In the genomic region with DNA sequence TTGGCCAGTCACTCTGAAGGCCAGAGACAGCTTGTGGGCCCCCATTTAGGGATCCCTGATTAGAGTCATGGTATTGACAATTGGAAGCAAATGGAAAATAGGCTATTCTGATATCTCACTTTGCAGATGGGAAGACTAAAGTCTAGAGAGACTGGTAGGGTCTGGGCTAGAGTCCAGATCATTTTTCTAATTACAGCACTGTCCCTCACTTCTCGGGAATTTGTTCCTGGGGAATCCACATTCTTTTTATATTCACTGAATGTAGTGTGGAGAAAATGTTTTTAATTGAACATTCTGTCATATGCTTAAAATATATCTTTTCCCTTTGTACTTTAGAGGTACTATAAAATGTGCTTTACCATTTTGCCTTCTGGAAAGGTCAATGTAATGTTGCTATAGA, we compare ENCODE assay signal across 10 cellular contexts. TPM values are rescaled to one million over a fixed set of nuclear protein-coding genes. Genes with fewer than 3 reads are reported as not detected.
DNase-seq lines count a peak whose midpoint lies in the region; ATAC-seq and TF ChIP-seq lines count a peak whose summit lies in the region.
"Had no signal": no experiment of that assay in that cellular context is flagged by ENCODE, and none has a peak within 500 bp of the region (broad histone marks: within the 10 kb centered on the region; RNA-seq: fewer than 3 reads in every experiment).

No MANE protein-coding gene starts in this region.

- no peak for ATAC-seq in stimulated activated naive CD8-positive, alpha-beta T cell treated with anti-CD3 and anti-CD28 coated beads, Interleukin-15, Interleukin-2, amounts not matched to agents 100 U/mL and 50 U/mL, for 24 hours
- no peak for ATAC-seq in GM18502 (IDR thresholded peaks at IDR 0.05; ENCODE audit: poor library complexity, unreplicated experiment)

- DNase-seq in stimulated activated naive CD8-positive, alpha-beta T cell treated with anti-CD3 and anti-CD28 coated beads, Interleukin-15, Interleukin-2, amounts not matched to agents 100 U/mL and 50 U/mL, for 24 hours: no peak
- no peak for DNase-seq in activated T-helper 1 cell treated with anti-CD3 and anti-CD28 coated beads, Interleukin-12 subunit alpha, Interleukin-12 subunit beta, Interleukin-2, Interleukin-4 antibody, amounts not matched to agents 30 ng/mL and 10 ng/mL and 1 ng/mL, durations not matched to agents 14 hours and 24 hours and 36 hours (ENCODE audit: low spot score)
- DNase-seq in immature natural killer cell: no peak
- no peak for DNase-seq in KBM-7
- DNase-seq in GM19238 (ENCODE audit: insufficient read length, low spot score): no peak
- no peak for DNase-seq in esophagus squamous epithelium (lab: John Stamatoyannopoulos, UW)
- DNase-seq: DMS79 had no signal

- H3K9me3 ChIP-seq in esophagus squamous epithelium: no peaks in the 10 kb centered on the region
- H3K9me3 ChIP-seq: esophagus muscularis mucosa had no signal

- H3K4me3 ChIP-seq in esophagus squamous epithelium: peak overlapping the region in 1 of 4 donors; percentile 94

- H3K27me3 Mint-ChIP-seq in stimulated activated naive CD8-positive, alpha-beta T cell treated with anti-CD3 and anti-CD28 coated beads, Interleukin-15, Interleukin-2, amounts not matched to agents 100 ng/mL and 50 ng/mL, for 24 hours: no peaks in the 10 kb centered on the region
- H3K27me3 Mint-ChIP-seq in activated T-helper 1 cell treated with anti-CD3 and anti-CD28 coated beads, Interleukin-12 subunit alpha, Interleukin-12 subunit beta, Interleukin-2, Interleukin-4 antibody, amounts not matched to agents 30 ng/mL and 10 ng/mL and 1 ng/mL, durations not matched to agents 14 hours and 24 hours and 36 hours (ENCODE audit: insufficient read depth): no peaks in the 10 kb centered on the region
- H3K27me3 Mint-ChIP-seq in immature natural killer cell (ENCODE audit: low read depth in 3 of 3): peaks cover 8 to 12% (median 10%) of the 10 kb centered on the region in 3 donors

- intact Hi-C loops in activated T-helper 1 cell treated with anti-CD3 and anti-CD28 coated beads, Interleukin-12 subunit alpha, Interleukin-12 subunit beta, Interleukin-2, Interleukin-4 antibody, amounts not matched to agents 30 ng/mL and 10 ng/mL and 1 ng/mL, durations not matched to agents 14 hours and 24 hours and 36 hours (cut with micrococcal nuclease): loop anchor here (2.0 kb wide), 1 partner anchor 28 kb away; no protein-coding TSS in a partner anchor
- intact Hi-C loops in esophagus squamous epithelium (cut with DNase I): no loop called here

- no peaks in the 10 kb centered on the region for H3K27me3 ChIP-seq in esophagus squamous epithelium
- H3K27me3 ChIP-seq: esophagus muscularis mucosa had no signal

- H3K4me1 ChIP-seq in esophagus squamous epithelium: peaks cover 20 to 46% (median 39%) of the 10 kb centered on the region in 3 donors

- peak overlapping the region in 2 of 4 donors; percentile 0 to 88 for H3K27ac ChIP-seq in esophagus squamous epithelium

- peak overlapping the region; percentile 16 for H3K27ac Mint-ChIP-seq in stimulated activated naive CD8-positive, alpha-beta T cell treated with anti-CD3 and anti-CD28 coated beads, Interleukin-15, Interleukin-2, amounts not matched to agents 100 ng/mL and 50 ng/mL, for 24 hours
- H3K27ac Mint-ChIP-seq in activated T-helper 1 cell treated with anti-CD3 and anti-CD28 coated beads, Interleukin-12 subunit alpha, Interleukin-12 subunit beta, Interleukin-2, Interleukin-4 antibody, amounts not matched to agents 30 ng/mL and 10 ng/mL and 1 ng/mL, durations not matched to agents 14 hours and 24 hours and 36 hours: peak overlapping the region; percentile 48
- peak overlapping the region in 5 of 6 donors; percentile 93 to 99 (median 97) for H3K27ac Mint-ChIP-seq in immature natural killer cell

- no peaks in the 10 kb centered on the region for H3K9me3 Mint-ChIP-seq in stimulated activated naive CD8-positive, alpha-beta T cell treated with anti-CD3 and anti-CD28 coated beads, Interleukin-15, Interleukin-2, amounts not matched to agents 100 ng/mL and 50 ng/mL, for 24 hours
- H3K9me3 Mint-ChIP-seq in activated T-helper 1 cell treated with anti-CD3 and anti-CD28 coated beads, Interleukin-12 subunit alpha, Interleukin-12 subunit beta, Interleukin-2, Interleukin-4 antibody, amounts not matched to agents 30 ng/mL and 10 ng/mL and 1 ng/mL, durations not matched to agents 14 hours and 24 hours and 36 hours: no peaks in the 10 kb centered on the region
- no peaks in the 10 kb centered on the region for H3K9me3 Mint-ChIP-seq in immature natural killer cell

- in situ Hi-C loops in KBM-7 (cut with MboI; ENCODE audit: low pct_unique_long_range_greater_than_20kb, low sequenced_read_pairs): no loop called here

- 29 to 30% methylated on average over 1 of the region's 1 CpG for WGBS in esophagus squamous epithelium, 2 donors

- TF ChIP-seq POLR2A in esophagus squamous epithelium (IDR thresholded peaks at IDR 0.05): no peak

- peak overlapping the region; percentile 99 for H3K4me3 Mint-ChIP-seq in stimulated activated naive CD8-positive, alpha-beta T cell treated with anti-CD3 and anti-CD28 coated beads, Interleukin-15, Interleukin-2, amounts not matched to agents 100 ng/mL and 50 ng/mL, for 24 hours
- peak overlapping the region; percentile 99 for H3K4me3 Mint-ChIP-seq in activated T-helper 1 cell treated with anti-CD3 and anti-CD28 coated beads, Interleukin-12 subunit alpha, Interleukin-12 subunit beta, Interleukin-2, Interleukin-4 antibody, amounts not matched to agents 30 ng/mL and 10 ng/mL and 1 ng/mL, durations not matched to agents 14 hours and 24 hours and 36 hours
- peak overlapping the region in 4 of 5 donors; percentile 38 to 99 (median 96) for H3K4me3 Mint-ChIP-seq in immature natural killer cell

- peaks cover 2% of the 10 kb centered on the region for H3K36me3 Mint-ChIP-seq in stimulated activated naive CD8-positive, alpha-beta T cell treated with anti-CD3 and anti-CD28 coated beads, Interleukin-15, Interleukin-2, amounts not matched to agents 100 ng/mL and 50 ng/mL, for 24 hours (ENCODE audit: low read depth)
- peaks cover 11% of the 10 kb centered on the region for H3K36me3 Mint-ChIP-seq in activated T-helper 1 cell treated with anti-CD3 and anti-CD28 coated beads, Interleukin-12 subunit alpha, Interleukin-12 subunit beta, Interleukin-2, Interleukin-4 antibody, amounts not matched to agents 30 ng/mL and 10 ng/mL and 1 ng/mL, durations not matched to agents 14 hours and 24 hours and 36 hours (ENCODE audit: low read depth)
- H3K36me3 Mint-ChIP-seq in immature natural killer cell: peaks cover 0 to 8% (median 2%) of the 10 kb centered on the region in 3 donors

- H3K36me3 ChIP-seq in esophagus squamous epithelium: no peaks in the 10 kb centered on the region

- TF ChIP-seq CTCF in esophagus squamous epithelium (IDR thresholded peaks at IDR 0.05): no peak

- peaks cover 42% of the 10 kb centered on the region for H3K4me1 Mint-ChIP-seq in stimulated activated naive CD8-positive, alpha-beta T cell treated with anti-CD3 and anti-CD28 coated beads, Interleukin-15, Interleukin-2, amounts not matched to agents 100 ng/mL and 50 ng/mL, for 24 hours (ENCODE audit: low read depth)
- H3K4me1 Mint-ChIP-seq in activated T-helper 1 cell treated with anti-CD3 and anti-CD28 coated beads, Interleukin-12 subunit alpha, Interleukin-12 subunit beta, Interleukin-2, Interleukin-4 antibody, amounts not matched to agents 30 ng/mL and 10 ng/mL and 1 ng/mL, durations not matched to agents 14 hours and 24 hours and 36 hours (ENCODE audit: low read depth): peaks cover 41% of the 10 kb centered on the region
- peaks cover 38 to 49% of the 10 kb centered on the region in 2 donors for H3K4me1 Mint-ChIP-seq in immature natural killer cell

RNA-seq across cellular contexts. Expression of a gene that starts 1.1 kb away (rescaled TPM):
- total RNA-seq in activated T-helper 1 cell treated with anti-CD3 and anti-CD28 coated beads, Interleukin-12 subunit alpha, Interleukin-12 subunit beta, Interleukin-2, Interleukin-4 antibody, amounts not matched to agents 30 ng/mL and 10 ng/mL and 1 ng/mL, durations not matched to agents 14 hours and 24 hours and 36 hours: 12.4 and 17.6 TPM in 2 replicates
- polyA plus RNA-seq in immature natural killer cell: 1 to 10 TPM in 2 of 3 donors, not detected in 1; 1.7 to 7.2 TPM
- 10 to 100 TPM; 17.5 to 32.2 (median 25.5) TPM for total RNA-seq in esophagus squamous epithelium

RNA-seq across cellular contexts. Expression of a gene that starts 1.3 kb away (rescaled TPM):
- total RNA-seq in activated T-helper 1 cell treated with anti-CD3 and anti-CD28 coated beads, Interleukin-12 subunit alpha, Interleukin-12 subunit beta, Interleukin-2, Interleukin-4 antibody, amounts not matched to agents 30 ng/mL and 10 ng/mL and 1 ng/mL, durations not matched to agents 14 hours and 24 hours and 36 hours: 66.5 and 69.9 TPM in 2 replicates
- polyA plus RNA-seq in immature natural killer cell: 100 to 1,000 TPM in 1 of 3 donors, 10 to 100 TPM in 2; 73.7 to 107 (median 97.6) TPM
- total RNA-seq in esophagus squamous epithelium: 100 to 1,000 TPM in 1 of 4 donors, 10 to 100 TPM in 3; 76.5 to 171 (median 84.9) TPM

Comparison
In these comparisons a context has a peak if more than half of its experiments do, and no peak if none do; other contexts are left out.
1. H3K27ac Mint-ChIP-seq: peak in every context shown above with its lines; median percentile 97 in immature natural killer cell; 48 in activated T-helper 1 cell treated with anti-CD3 and anti-CD28 coated beads, Interleukin-12 subunit alpha, Interleukin-12 subunit beta, Interleukin-2, Interleukin-4 antibody, amounts not matched to agents 30 ng/mL and 10 ng/mL and 1 ng/mL, durations not matched to agents 14 hours and 24 hours and 36 hours; 16 in stimulated activated naive CD8-positive, alpha-beta T cell treated with anti-CD3 and anti-CD28 coated beads, Interleukin-15, Interleukin-2, amounts not matched to agents 100 ng/mL and 50 ng/mL, for 24 hours.